2 cellular contexts compared by ENCODE assay signal in genomic region chr22:32407936-32408335, GRCh38.
TF ChIP-seq lines count a peak whose summit lies in the region.

No MANE protein-coding gene starts in this region.

TF ChIP-seq in liver, 16 proteins besides CTCF, POLR2A, EP300 and RAD21:
- no peak for TF ChIP-seq NR2F2 (IDR thresholded peaks at IDR 0.05)
- TF ChIP-seq HNF4A (conservative IDR thresholded peaks at IDR 0.05), result peak; percentile 21 to 34

TF ChIP-seq in HepG2, 621 proteins besides CTCF, POLR2A, EP300 and RAD21:
- TF ChIP-seq ADNP (CRISPR knock-in tag; IDR thresholded peaks at IDR 0.05) (no peak), GPBP1L1 (CRISPR knock-in tag; IDR thresholded peaks at IDR 0.05) (no peak), KDM1A (CRISPR knock-in tag; IDR thresholded peaks at IDR 0.05) (no peak), RXRA (CRISPR knock-in tag; IDR thresholded peaks at IDR 0.05) (no peak), BHLHE40 (IDR thresholded peaks at IDR 0.05; ENCODE audit: low read length) (no peak), SALL2 (CRISPR knock-in tag; IDR thresholded peaks at IDR 0.05) (no peak), ZNF562 (CRISPR knock-in tag; IDR thresholded peaks at IDR 0.05; ENCODE audit: borderline replicate concordance) (no peak), RFX3 (CRISPR knock-in tag; IDR thresholded peaks at IDR 0.05) (no peak), ZFP90 (CRISPR knock-in tag; IDR thresholded peaks at IDR 0.05; ENCODE audit: borderline replicate concordance) (no peak)
